ENCODE assay signal across 12 cellular contexts in the genomic region with DNA sequence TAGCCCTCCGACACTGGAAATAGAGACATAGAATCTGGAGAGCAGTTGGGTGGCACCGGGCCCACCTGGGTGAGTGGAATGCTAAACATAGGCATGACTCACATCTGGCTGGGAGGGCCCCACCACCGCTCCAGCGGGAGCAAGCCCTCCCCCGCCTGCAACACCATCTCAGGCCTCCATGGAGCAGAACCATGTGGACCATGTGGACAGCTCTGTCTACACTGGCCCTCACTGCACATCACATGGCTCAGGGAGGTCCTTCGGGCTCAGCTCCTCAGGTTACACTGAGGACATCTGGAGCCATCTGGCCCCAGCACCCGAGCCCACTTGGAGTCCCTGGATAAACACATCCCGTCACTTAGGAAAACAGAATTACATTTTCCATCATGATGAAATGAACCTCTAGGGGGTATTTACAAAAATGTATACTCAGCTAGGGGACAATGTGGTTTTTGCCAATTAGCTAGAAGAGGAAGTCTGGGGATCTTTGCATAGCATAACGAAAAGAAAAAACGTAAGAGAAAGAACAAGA. TPM values are rescaled to one million over a fixed set of nuclear protein-coding genes. Genes with fewer than 3 reads are reported as not detected.
DNase-seq lines count a peak whose midpoint lies in the region; ATAC-seq and TF ChIP-seq lines count a peak whose summit lies in the region.
"Had no signal": no experiment of that assay in that cellular context is flagged by ENCODE, and none has a peak within 500 bp of the region (broad histone marks: within the 10 kb centered on the region; RNA-seq: fewer than 3 reads in every experiment).

No MANE protein-coding gene starts in this region.

- H3K9ac ChIP-seq in skeletal muscle tissue (ENCODE audit: low read depth in 1 of 3, low read length in 3 of 3): peak overlapping the region in 1 of 3 donors; percentile 43
- no peak overlapping the region for H3K9ac ChIP-seq in MM.1S (ENCODE audit: low read length)

- TF ChIP-seq CTCF in RWPE2 (IDR thresholded peaks at IDR 0.05; ENCODE audit: poor library complexity, severe bottlenecking): no peak
- TF ChIP-seq CTCF in glutamatergic neuron (IDR thresholded peaks at IDR 0.05; ENCODE audit: partially characterized antibody, unreplicated experiment): no peak
- no peak for TF ChIP-seq CTCF in MM.1S (IDR thresholded peaks at IDR 0.05; ENCODE audit: low read length)

- H3K9me3 Mint-ChIP-seq in glutamatergic neuron (ENCODE audit: unreplicated experiment): peaks cover 7% of the 10 kb centered on the region
- H3K9me3 Mint-ChIP-seq: central memory CD8-positive, alpha-beta T cell had no signal

- peak overlapping the region; percentile 10 for H3K27ac Mint-ChIP-seq in glutamatergic neuron (ENCODE audit: unreplicated experiment)

- no peaks in the 10 kb centered on the region for H3K36me3 Mint-ChIP-seq in glutamatergic neuron (ENCODE audit: unreplicated experiment)

- H3K9me3 ChIP-seq in RWPE2 (ENCODE audit: severe bottlenecking) (peaks cover 2% of the 10 kb centered on the region), skeletal muscle tissue (ENCODE audit: control insufficient read depth in 3 of 3, low read length in 3 of 3) (no peaks in the 10 kb centered on the region), MM.1S (replicated peaks; ENCODE audit: insufficient read depth, low read length) (no peaks in the 10 kb centered on the region)
- H3K9me3 ChIP-seq: thyroid gland had no signal

- H3K4me2 ChIP-seq in MM.1S (ENCODE audit: low read depth, low read length): no peak overlapping the region

- H3K4me3 ChIP-seq in RWPE2 (ENCODE audit: severe bottlenecking) (no peak overlapping the region), skeletal muscle tissue (ENCODE audit: low read length in 3 of 3) (peak overlapping the region in 1 of 3 donors; percentile 38), MM.1S (ENCODE audit: low read length) (no peak overlapping the region)
- H3K4me3 ChIP-seq: thyroid gland had no signal

- no peaks in the 10 kb centered on the region for H3K79me2 ChIP-seq in MM.1S (ENCODE audit: low read length)

- H3K4me1 ChIP-seq in RWPE2 (ENCODE audit: insufficient read depth, poor library complexity, severe bottlenecking): peaks cover 27% of the 10 kb centered on the region
- H3K4me1 ChIP-seq in skeletal muscle tissue (ENCODE audit: control insufficient read depth in 3 of 3, insufficient read depth in 3 of 3, low read length in 3 of 3): peaks cover 19 to 36% (median 29%) of the 10 kb centered on the region in 3 donors
- H3K4me1 ChIP-seq in MM.1S (ENCODE audit: low read length): no peaks in the 10 kb centered on the region

- no peaks in the 10 kb centered on the region for H3K4me1 Mint-ChIP-seq in glutamatergic neuron (ENCODE audit: low read depth, unreplicated experiment)
- H3K4me1 Mint-ChIP-seq: central memory CD8-positive, alpha-beta T cell had no signal

- H3K27me3 Mint-ChIP-seq in glutamatergic neuron (ENCODE audit: unreplicated experiment): peaks cover 9% of the 10 kb centered on the region
- H3K27me3 Mint-ChIP-seq: central memory CD8-positive, alpha-beta T cell had no signal

- no peaks in the 10 kb centered on the region for H3K9me2 ChIP-seq in MM.1S (replicated peaks; ENCODE audit: insufficient read depth, low read length)

- H3K27ac ChIP-seq in RWPE2 (ENCODE audit: poor library complexity, severe bottlenecking): no peak overlapping the region
- H3K27ac ChIP-seq in skeletal muscle tissue (ENCODE audit: low read depth, low read length): peak overlapping the region; percentile 71
- H3K27ac ChIP-seq in MM.1S (ENCODE audit: low read length): no peak overlapping the region
- H3K27ac ChIP-seq: thyroid gland had no signal

- no peak overlapping the region for H3K4me3 Mint-ChIP-seq in glutamatergic neuron (ENCODE audit: unreplicated experiment)
- H3K4me3 Mint-ChIP-seq: central memory CD8-positive, alpha-beta T cell had no signal

- no peaks in the 10 kb centered on the region for H3F3A ChIP-seq in MM.1S (ENCODE audit: insufficient read depth, low read length)

- H3K27me3 ChIP-seq in RWPE2 (ENCODE audit: insufficient read depth, poor library complexity, severe bottlenecking) (no peaks in the 10 kb centered on the region), skeletal muscle tissue (ENCODE audit: control insufficient read depth in 3 of 3, insufficient read depth in 3 of 3, low read length in 3 of 3) (peaks cover 0 to 9% (median 0%) of the 10 kb centered on the region in 3 donors), MM.1S (replicated peaks; ENCODE audit: insufficient read depth, low read length) (peaks cover 3% of the 10 kb centered on the region; the same call in 1 of the 2 replicates)
- H3K27me3 ChIP-seq: thyroid gland had no signal

- H2AFZ ChIP-seq in MM.1S (ENCODE audit: low read length): no peak overlapping the region

- H3K36me3 ChIP-seq in RWPE2 (ENCODE audit: low read depth): no peaks in the 10 kb centered on the region
- H3K36me3 ChIP-seq in skeletal muscle tissue (ENCODE audit: control insufficient read depth in 3 of 3, insufficient read depth in 3 of 3, low read length in 3 of 3): no peaks in the 10 kb centered on the region
- H3K36me3 ChIP-seq in MM.1S (replicated peaks; ENCODE audit: insufficient read depth, low read length): no peaks in the 10 kb centered on the region
- H3K36me3 ChIP-seq: thyroid gland had no signal

- ATAC-seq in RWPE2 (ENCODE audit: low read depth) (peak; percentile 41; the same call in 2 of the 3 replicates), HG03097 (IDR thresholded peaks at IDR 0.05; ENCODE audit: low FRiP score, unreplicated experiment) (no peak)
- ATAC-seq: Panc1 had no signal

- no peaks in the 10 kb centered on the region for H4K20me1 ChIP-seq in MM.1S (ENCODE audit: insufficient read depth, low read length)

- DNase-seq in HCEC 1CT (peak; percentile 94), RWPE2 (ENCODE audit: low spot score) (no peak), glutamatergic neuron (no peak), MM.1S (no peak), NCI-H446 treated with DMSO at 0.1 percent for 48 hours (lab: John Stamatoyannopoulos, UW) (no peak), NK-92 (lab: John Stamatoyannopoulos, UW; ENCODE audit: unreplicated experiment) (no peak)
- DNase-seq: thyroid gland had no signal

RNA-seq across cellular contexts. Expression of a gene that starts 30.8 kb away (rescaled TPM):
- total RNA-seq in glutamatergic neuron (ENCODE audit: unreplicated experiment) (4.3 TPM), skeletal muscle tissue (not detected)
- total RNA-seq: activated CD8-positive, alpha-beta memory T cell treated with anti-CD3 and anti-CD28 coated beads for 36 hours had no signal

RNA-seq across cellular contexts. Expression of a gene that starts 42.3 kb away (rescaled TPM):
- 0.07 TPM for total RNA-seq in glutamatergic neuron (ENCODE audit: unreplicated experiment)
- 365 TPM for total RNA-seq in skeletal muscle tissue

Comparison
In these comparisons a context has a peak if more than half of its experiments do, and no peak if none do; other contexts are left out.
1. RNA of a gene that starts 42.3 kb away (total RNA-seq): 365 TPM in skeletal muscle tissue (single experiment); 0.07 TPM in glutamatergic neuron (single experiment); every median in the first group is over 100 times any median in the second.